ENCODE assay signal across 8 cellular contexts in genomic region chr5:32329395-32329834, GRCh38. TPM values are rescaled to one million over a fixed set of nuclear protein-coding genes. Genes with fewer than 3 reads are reported as not detected.
DNase-seq lines count a peak whose midpoint lies in the region; ATAC-seq and TF ChIP-seq lines count a peak whose summit lies in the region.

No MANE protein-coding gene starts in this region.

- no peak overlapping the region for H3K27ac Mint-ChIP-seq in natural killer cell treated with Interleukin-12 subunit alpha and Interleukin-12 subunit beta and Interleukin-15 and Interleukin-18, amount 100 ng/mL, for 72 hours

- no peak for TF ChIP-seq POLR2A in suprapubic skin (IDR thresholded peaks at IDR 0.05)

- H3K36me3 ChIP-seq in suprapubic skin = no peaks in the 10 kb centered on the region

- H3K27me3 ChIP-seq in suprapubic skin = no peaks in the 10 kb centered on the region

- H3K27me3 Mint-ChIP-seq in natural killer cell treated with Interleukin-12 subunit alpha and Interleukin-12 subunit beta and Interleukin-15 and Interleukin-18, amount 100 ng/mL, for 72 hours = no peaks in the 10 kb centered on the region

- peaks cover 0 to 3% of the 10 kb centered on the region in 2 donors for H3K4me1 Mint-ChIP-seq in natural killer cell treated with Interleukin-12 subunit alpha and Interleukin-12 subunit beta and Interleukin-15 and Interleukin-18, amount 100 ng/mL, for 72 hours (ENCODE audit: low read depth in 2 of 2)

- no peaks in the 10 kb centered on the region for H3K9me3 Mint-ChIP-seq in natural killer cell treated with Interleukin-12 subunit alpha and Interleukin-12 subunit beta and Interleukin-15 and Interleukin-18, amount 100 ng/mL, for 72 hours

- peak overlapping the region; percentile 87 for H3K27ac ChIP-seq in suprapubic skin

- no peaks in the 10 kb centered on the region for H3K9me3 ChIP-seq in suprapubic skin

- no peak overlapping the region for H3K4me3 Mint-ChIP-seq in natural killer cell treated with Interleukin-12 subunit alpha and Interleukin-12 subunit beta and Interleukin-15 and Interleukin-18, amount 100 ng/mL, for 72 hours

- peaks cover 27% of the 10 kb centered on the region for H3K4me1 ChIP-seq in suprapubic skin

- TF ChIP-seq CTCF in suprapubic skin (IDR thresholded peaks at IDR 0.05) = peak in 1 of 2 donors; percentile 55

- WGBS in suprapubic skin = 40% methylated on average over 10 of the region's 10 CpGs

- H3K36me3 Mint-ChIP-seq in natural killer cell treated with Interleukin-12 subunit alpha and Interleukin-12 subunit beta and Interleukin-15 and Interleukin-18, amount 100 ng/mL, for 72 hours = no peaks in the 10 kb centered on the region

- DNase-seq in Ammon's horn (ENCODE audit: low spot score) = peak; percentile 86
- peak; percentile 30 for DNase-seq in NCI-H82 treated with DMSO at 0.1 percent for 48 hours (lab: John Stamatoyannopoulos, UW; ENCODE audit: unreplicated experiment)
- DNase-seq in activated T-cell treated with anti-CD3 and anti-CD28 coated beads for 1 hour (ENCODE audit: low read depth) = peak; percentile 39
- DNase-seq in natural killer cell treated with Interleukin-12 subunit alpha and Interleukin-12 subunit beta and Interleukin-15 and Interleukin-18, amount 100 ng/mL, for 72 hours (ENCODE audit: low spot score) = peak; percentile 76
- peak in 1 of 2 donors; percentile 71 for DNase-seq in suprapubic skin (ENCODE audit: low spot score in 2 of 2)

- TF ChIP-seq EP300 in suprapubic skin (IDR thresholded peaks at IDR 0.05) = no peak

- ATAC-seq in GM18867 (IDR thresholded peaks at IDR 0.05; ENCODE audit: unreplicated experiment) = peak; percentile 79
- peak; percentile 77 for ATAC-seq in HG03108 (IDR thresholded peaks at IDR 0.05; ENCODE audit: unreplicated experiment)
- peak; percentile 66 for ATAC-seq in esophagus mucosa
- peak; percentile 84 to 86 for ATAC-seq in natural killer cell treated with Interleukin-12 subunit alpha and Interleukin-12 subunit beta and Interleukin-15 and Interleukin-18, amount 100 ng/mL, for 72 hours

- no peak overlapping the region for H3K4me3 ChIP-seq in suprapubic skin

RNA-seq across cellular contexts. Expression of gene MTMR12, which starts 16.7 kb away (rescaled TPM):
- 16.9 TPM for total RNA-seq in esophagus mucosa
- total RNA-seq in natural killer cell treated with Interleukin-12 subunit alpha and Interleukin-12 subunit beta and Interleukin-15 and Interleukin-18, amount 100 ng/mL, for 72 hours = 10 to 100 TPM; 28.8 to 31.9 TPM
- 10 to 100 TPM; 28.1 to 43.6 (median 40.6) TPM for total RNA-seq in suprapubic skin
